Comparison of ENCODE assay signal across 1 cellular context in the genomic region with DNA sequence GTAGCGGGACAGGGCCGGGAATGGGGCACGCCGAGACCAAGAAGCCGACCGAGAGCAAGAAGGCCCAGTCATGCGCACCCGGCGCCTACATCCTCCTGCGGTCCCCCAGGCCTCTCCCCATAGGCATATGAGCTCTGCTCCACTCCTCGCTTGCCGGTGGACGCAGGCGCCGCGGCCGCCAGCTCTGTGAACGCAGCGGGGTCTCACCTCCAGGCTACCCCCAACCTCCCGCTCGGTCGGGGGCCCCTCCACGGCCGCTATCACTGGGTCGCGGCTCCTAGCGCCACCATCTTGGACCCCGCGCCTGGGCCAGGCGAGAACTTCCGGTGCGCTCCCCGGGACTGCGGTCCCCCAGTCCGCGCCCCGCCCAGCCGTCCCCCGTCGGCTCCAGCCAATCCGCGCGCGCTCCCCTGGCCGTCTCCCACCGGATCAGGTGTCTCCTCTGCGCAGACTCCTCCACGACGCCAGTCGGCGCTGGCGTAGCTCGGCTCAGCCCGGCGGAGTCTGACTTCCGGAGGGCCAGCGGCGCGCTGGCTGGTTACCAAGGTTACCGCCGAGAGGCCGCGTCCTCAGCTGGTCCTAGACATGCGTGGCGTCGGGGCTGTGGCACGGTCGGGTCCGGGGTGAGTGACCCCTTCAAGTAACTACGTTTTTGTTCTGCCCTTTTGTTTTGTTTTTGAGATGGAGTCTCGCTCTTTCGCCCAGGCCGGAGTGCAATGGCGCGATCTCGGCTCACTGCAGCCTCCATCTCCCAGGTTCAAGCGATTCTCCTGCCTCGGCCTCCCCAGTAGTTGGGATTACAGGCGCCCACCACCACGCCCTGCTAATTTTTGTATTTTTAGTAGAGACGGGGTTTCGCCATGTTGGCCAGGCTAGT.
TF ChIP-seq lines count a peak whose summit lies in the region.

TSS of gene ZNF594 (minus strand) at position 328 of the 877 bp plus-strand sequence. CDS start 7,612 bp downstream, outside the sequence.

TF ChIP-seq in HEK293, 187 proteins besides CTCF, POLR2A, EP300 and RAD21 (continued from another document):
- TF ChIP-seq ZFHX2 (tag by site-specific recombination; conservative IDR thresholded peaks at IDR 0.05) (peak; percentile 17; the same call in 1 of the 2 replicates), ZNF510 (tag by site-specific recombination; IDR thresholded peaks at IDR 0.05; ENCODE audit: insufficient replicate concordance) (no peak), ZSCAN30 (tag by site-specific recombination; IDR thresholded peaks at IDR 0.05) (0 out of 2 replicates have a peak, but pooled peaks have one; percentile 25), ZNF658 (tag by site-specific recombination; IDR thresholded peaks at IDR 0.05) (no peak), SALL2 (tag by site-specific recombination; IDR thresholded peaks at IDR 0.05; ENCODE audit: borderline replicate concordance) (no peak), ZNF416 (tag by site-specific recombination; IDR thresholded peaks at IDR 0.05) (0 out of 2 replicates have a peak, but pooled peaks have one; percentile 13), ZNF561 (tag by site-specific recombination; IDR thresholded peaks at IDR 0.05; ENCODE audit: borderline replicate concordance) (peak; percentile 77), ZNF792 (tag by site-specific recombination; IDR thresholded peaks at IDR 0.05) (peak; percentile 63; the same call in 1 of the 2 replicates), TRIM28 (IDR thresholded peaks at IDR 0.05; ENCODE audit: borderline replicate concordance, low read length) (no peak; the same call in 1 of the 2 replicates), ZNF768 (tag by site-specific recombination; IDR thresholded peaks at IDR 0.05) (no peak; the same call in 1 of the 2 replicates), ZNF121 (tag by site-specific recombination; IDR thresholded peaks at IDR 0.05) (peak; percentile 59; the same call in 1 of the 2 replicates), ZNF2 (tag by site-specific recombination; IDR thresholded peaks at IDR 0.05) (peak; percentile 78), ZNF776 (tag by site-specific recombination; IDR thresholded peaks at IDR 0.05; ENCODE audit: borderline replicate concordance) (no peak), SP2 (tag by site-specific recombination; IDR thresholded peaks at IDR 0.05) (peak; percentile 91), ZNF626 (tag by site-specific recombination; IDR thresholded peaks at IDR 0.05) (no peak), SP7 (tag by site-specific recombination; IDR thresholded peaks at IDR 0.05) (peak; percentile 87), ZNF133 (tag by site-specific recombination; IDR thresholded peaks at IDR 0.05) (0 out of 2 replicates have a peak, but pooled peaks have one; percentile 12)
- TF ChIP-seq, protein P1, sequence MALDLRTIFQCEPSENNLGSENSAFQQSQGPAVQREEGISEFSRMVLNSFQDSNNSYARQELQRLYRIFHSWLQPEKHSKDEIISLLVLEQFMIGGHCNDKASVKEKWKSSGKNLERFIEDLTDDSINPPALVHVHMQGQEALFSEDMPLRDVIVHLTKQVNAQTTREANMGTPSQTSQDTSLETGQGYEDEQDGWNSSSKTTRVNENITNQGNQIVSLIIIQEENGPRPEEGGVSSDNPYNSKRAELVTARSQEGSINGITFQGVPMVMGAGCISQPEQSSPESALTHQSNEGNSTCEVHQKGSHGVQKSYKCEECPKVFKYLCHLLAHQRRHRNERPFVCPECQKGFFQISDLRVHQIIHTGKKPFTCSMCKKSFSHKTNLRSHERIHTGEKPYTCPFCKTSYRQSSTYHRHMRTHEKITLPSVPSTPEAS (tag by site-specific recombination; IDR thresholded peaks at IDR 0.05), result no peak
- TF ChIP-seq, protein P2, sequence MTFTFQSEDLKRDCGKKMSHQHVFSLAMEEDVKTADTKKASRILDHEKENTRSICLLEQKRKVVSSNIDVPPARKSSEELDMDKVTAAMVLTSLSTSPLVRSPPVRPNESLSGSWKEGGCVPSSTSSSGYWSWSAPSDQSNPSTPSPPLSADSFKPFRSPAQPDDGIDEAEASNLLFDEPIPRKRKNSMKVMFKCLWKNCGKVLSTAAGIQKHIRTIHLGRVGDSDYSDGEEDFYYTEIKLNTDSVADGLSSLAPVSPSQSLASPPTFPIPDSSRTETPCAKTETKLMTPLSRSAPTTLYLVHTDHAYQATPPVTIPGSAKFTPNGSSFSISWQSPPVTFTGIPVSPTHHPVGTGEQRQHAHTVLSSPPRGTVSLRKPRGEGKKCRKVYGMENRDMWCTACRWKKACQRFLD (tag by site-specific recombination; IDR thresholded peaks at IDR 0.05), result no peak
- TF ChIP-seq, protein P3, sequence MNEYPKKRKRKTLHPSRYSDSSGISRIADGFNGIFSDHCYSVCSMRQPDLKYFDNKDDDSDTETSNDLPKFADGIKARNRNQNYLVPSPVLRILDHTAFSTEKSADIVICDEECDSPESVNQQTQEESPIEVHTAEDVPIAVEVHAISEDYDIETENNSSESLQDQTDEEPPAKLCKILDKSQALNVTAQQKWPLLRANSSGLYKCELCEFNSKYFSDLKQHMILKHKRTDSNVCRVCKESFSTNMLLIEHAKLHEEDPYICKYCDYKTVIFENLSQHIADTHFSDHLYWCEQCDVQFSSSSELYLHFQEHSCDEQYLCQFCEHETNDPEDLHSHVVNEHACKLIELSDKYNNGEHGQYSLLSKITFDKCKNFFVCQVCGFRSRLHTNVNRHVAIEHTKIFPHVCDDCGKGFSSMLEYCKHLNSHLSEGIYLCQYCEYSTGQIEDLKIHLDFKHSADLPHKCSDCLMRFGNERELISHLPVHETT (tag by site-specific recombination; IDR thresholded peaks at IDR 0.05), result peak; percentile 77; the same call in 1 of the 2 replicates
TF ChIP-seq in HEK293: peak in this region for 74.
